ENCODE assay signal across 34 cellular contexts in the genomic region with DNA sequence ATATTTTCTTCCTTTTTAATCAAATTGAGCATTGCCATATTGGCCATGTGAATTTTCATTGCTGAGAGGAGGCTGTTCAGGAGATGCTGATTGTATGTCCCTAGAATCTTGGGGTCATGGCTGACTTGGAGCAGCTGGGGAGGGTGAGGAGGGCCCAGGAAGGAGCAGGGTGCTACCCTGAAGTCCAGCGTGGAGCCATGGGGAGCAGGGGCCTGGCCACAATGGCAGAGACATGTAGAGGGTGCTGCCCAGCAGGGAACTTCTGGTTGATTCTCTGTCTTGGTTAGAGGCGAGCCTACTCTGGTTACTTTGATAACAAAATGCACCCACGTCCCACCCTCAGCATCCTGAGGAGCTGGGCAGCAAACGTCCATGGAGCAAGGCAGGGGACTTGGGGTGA.
"Had no signal": no experiment of that assay in that cellular context is flagged by ENCODE, and none has a peak within 500 bp of the region (broad histone marks: within the 10 kb centered on the region; RNA-seq: fewer than 3 reads in every experiment).

No MANE protein-coding gene starts in this region.

- H3K9me3 ChIP-seq: adrenal gland, body of pancreas, colonic mucosa, esophagus squamous epithelium, gastroesophageal sphincter had no signal

- H3K27me3 ChIP-seq: adrenal gland, body of pancreas, cardiac muscle cell, colonic mucosa, esophagus squamous epithelium, gastroesophageal sphincter had no signal

- H3K4me1 Mint-ChIP-seq: activated B cell treated with CpG ODN at 0.5 μM for 24 hours; activated CD4-positive, alpha-beta T cell treated with anti-CD3 and anti-CD28 coated beads, Interleukin-2, amount 10 ng/mL, durations not matched to agents 24 days and 14 days; activated CD8-positive, alpha-beta memory T cell treated with anti-CD3 and anti-CD28 coated beads, Interleukin-2, amount 10 ng/mL, durations not matched to agents 7 days and 5 days; activated naive CD4-positive, alpha-beta T cell treated with anti-CD3 and anti-CD28 coated beads, Interleukin-2, amount 50 U/mL, for 24 hours; activated naive CD8-positive, alpha-beta T cell treated with anti-CD3 and anti-CD28 coated beads for 36 hours; T-helper 17 cell had no signal

- H3K36me3 Mint-ChIP-seq: activated CD4-positive, alpha-beta memory T cell treated with anti-CD3 and anti-CD28 coated beads for 36 hours; activated CD8-positive, alpha-beta memory T cell treated with anti-CD3 and anti-CD28 coated beads, Interleukin-2, amount 10 ng/mL, durations not matched to agents 7 days and 5 days; activated naive CD4-positive, alpha-beta T cell treated with anti-CD3 and anti-CD28 coated beads, Interleukin-2, amount 50 U/mL, for 24 hours; activated naive CD8-positive, alpha-beta T cell treated with anti-CD3 and anti-CD28 coated beads for 36 hours had no signal

- DNase-seq: activated B cell treated with CpG ODN at 0.5 μM for 24 hours; activated CD4-positive, alpha-beta memory T cell treated with anti-CD3 and anti-CD28 coated beads for 36 hours; activated CD4-positive, alpha-beta T cell treated with anti-CD3 and anti-CD28 coated beads, Interleukin-2, amount 10 ng/mL, durations not matched to agents 24 days and 14 days; activated CD8-positive, alpha-beta memory T cell treated with anti-CD3 and anti-CD28 coated beads, Interleukin-2, amount 10 ng/mL, durations not matched to agents 7 days and 5 days; activated CD8-positive, alpha-beta memory T cell treated with anti-CD3 and anti-CD28 coated beads, Interleukin-2, amount 50 U/mL, for 4 hours; activated CD8-positive, alpha-beta T cell treated with anti-CD3 and anti-CD28 coated beads, Interleukin-2, amount 10 ng/mL, durations not matched to agents 7 days and 5 days; activated effector memory CD4-positive, alpha-beta T cell treated with anti-CD3 and anti-CD28 coated beads, Interleukin-2, amount 50 U/mL, for 16 hours; activated naive CD4-positive, alpha-beta T cell treated with anti-CD3 and anti-CD28 coated beads for 36 hours; activated naive CD8-positive, alpha-beta T cell treated with anti-CD3 and anti-CD28 coated beads for 36 hours; activated naive CD8-positive, alpha-beta T cell treated with anti-CD3 and anti-CD28 coated beads, Interleukin-2, amount 50 U/mL, for 24 hours; activated T-cell treated with anti-CD3 and anti-CD28 coated beads, Interleukin-2, amount 50 U/mL, for 1 hour; activated T-cell treated with anti-CD3 and anti-CD28 coated beads, Interleukin-2, amount 50 U/mL, for 48 hours; adrenal gland; amygdala; aorta; body of pancreas; central memory CD4-positive, alpha-beta T cell; cerebellar nuclear complex; colonic mucosa; effector CD8-positive, alpha-beta T cell; esophagus squamous epithelium; foreskin melanocyte; T-helper 1 cell; T-helper 17 cell; T1000; WERI-Rb-1 had no signal

- H3K4me3 Mint-ChIP-seq: activated B cell treated with CpG ODN at 0.5 μM for 24 hours; activated CD4-positive, alpha-beta memory T cell treated with anti-CD3 and anti-CD28 coated beads for 36 hours; activated CD4-positive, alpha-beta T cell treated with anti-CD3 and anti-CD28 coated beads, Interleukin-2, amount 10 ng/mL, durations not matched to agents 24 days and 14 days; activated CD8-positive, alpha-beta memory T cell treated with anti-CD3 and anti-CD28 coated beads, Interleukin-2, amount 10 ng/mL, durations not matched to agents 7 days and 5 days; activated CD8-positive, alpha-beta T cell treated with anti-CD3 and anti-CD28 coated beads, Interleukin-2, amount 10 ng/mL, durations not matched to agents 7 days and 5 days; activated naive CD4-positive, alpha-beta T cell treated with anti-CD3 and anti-CD28 coated beads for 36 hours; activated naive CD4-positive, alpha-beta T cell treated with anti-CD3 and anti-CD28 coated beads, Interleukin-2, amount 50 U/mL, for 24 hours; activated naive CD8-positive, alpha-beta T cell treated with anti-CD3 and anti-CD28 coated beads for 36 hours; activated naive CD8-positive, alpha-beta T cell treated with anti-CD3 and anti-CD28 coated beads, Interleukin-2, amount 50 U/mL, for 24 hours; activated T-helper 1 cell treated with anti-CD3 and anti-CD28 coated beads, Interleukin-12 subunit alpha, Interleukin-12 subunit beta, Interleukin-2, Interleukin-4 antibody, amounts not matched to agents 30 ng/mL and 10 ng/mL and 1 ng/mL, durations not matched to agents 14 hours and 24 hours and 36 hours; T-helper 17 cell; T-helper 2 cell treated with Interferon-gamma antibody and Interleukin-4, amounts not matched to agents 5 μg/mL and 100 μg/mL, for 36 hours had no signal

- H3K9me3 Mint-ChIP-seq: activated B cell treated with CpG ODN at 0.5 μM for 24 hours; activated CD4-positive, alpha-beta memory T cell treated with anti-CD3 and anti-CD28 coated beads for 36 hours; activated CD4-positive, alpha-beta T cell treated with anti-CD3 and anti-CD28 coated beads, Interleukin-2, amount 10 ng/mL, durations not matched to agents 24 days and 14 days; activated naive CD4-positive, alpha-beta T cell treated with anti-CD3 and anti-CD28 coated beads for 36 hours; activated naive CD4-positive, alpha-beta T cell treated with anti-CD3 and anti-CD28 coated beads, Interleukin-2, amount 50 U/mL, for 24 hours; activated naive CD8-positive, alpha-beta T cell treated with anti-CD3 and anti-CD28 coated beads for 36 hours; activated naive CD8-positive, alpha-beta T cell treated with anti-CD3 and anti-CD28 coated beads, Interleukin-2, amount 50 U/mL, for 24 hours; activated T-helper 1 cell treated with anti-CD3 and anti-CD28 coated beads, Interleukin-12 subunit alpha, Interleukin-12 subunit beta, Interleukin-2, Interleukin-4 antibody, amounts not matched to agents 30 ng/mL and 10 ng/mL and 1 ng/mL, durations not matched to agents 14 hours and 24 hours and 36 hours; activated T-helper 2 cell treated with anti-CD3 and anti-CD28 coated beads, Interferon-gamma antibody, Interleukin-2, Interleukin-4, amounts not matched to agents 10 μg/mL and 5 μg/mL and 100 μg/mL, durations not matched to agents 14 hours and 24 hours and 36 hours; T-helper 2 cell treated with Interferon-gamma antibody and Interleukin-4, amounts not matched to agents 5 μg/mL and 100 μg/mL, for 36 hours had no signal

- ATAC-seq: activated CD4-positive, CD25-positive, alpha-beta regulatory T cell treated with anti-CD3 and anti-CD28 coated beads, Interleukin-2, amount 50 U/mL, for 24 hours; activated CD8-positive, alpha-beta memory T cell treated with anti-CD3 and anti-CD28 coated beads, Interleukin-2, amount 10 ng/mL, durations not matched to agents 7 days and 5 days; activated CD8-positive, alpha-beta T cell treated with anti-CD3 and anti-CD28 coated beads, Interleukin-2, amount 10 ng/mL, durations not matched to agents 7 days and 5 days; activated naive CD8-positive, alpha-beta T cell treated with anti-CD3 and anti-CD28 coated beads, Interleukin-2, amount 50 U/mL, for 24 hours; body of pancreas; gastroesophageal sphincter; T-helper 17 cell had no signal

- H3K36me3 ChIP-seq: adrenal gland, cardiac muscle cell, colonic mucosa, esophagus squamous epithelium, gastroesophageal sphincter, WERI-Rb-1 had no signal

- H3K27ac Mint-ChIP-seq: activated B cell treated with CpG ODN at 0.5 μM for 24 hours; activated CD4-positive, alpha-beta memory T cell treated with anti-CD3 and anti-CD28 coated beads for 36 hours; activated CD4-positive, alpha-beta T cell treated with anti-CD3 and anti-CD28 coated beads, Interleukin-2, amount 10 ng/mL, durations not matched to agents 24 days and 14 days; activated CD8-positive, alpha-beta memory T cell treated with anti-CD3 and anti-CD28 coated beads, Interleukin-2, amount 10 ng/mL, durations not matched to agents 7 days and 5 days; activated CD8-positive, alpha-beta T cell treated with anti-CD3 and anti-CD28 coated beads, Interleukin-2, amount 10 ng/mL, durations not matched to agents 7 days and 5 days; activated naive CD4-positive, alpha-beta T cell treated with anti-CD3 and anti-CD28 coated beads for 36 hours; activated naive CD4-positive, alpha-beta T cell treated with anti-CD3 and anti-CD28 coated beads, Interleukin-2, amount 50 U/mL, for 24 hours; activated naive CD8-positive, alpha-beta T cell treated with anti-CD3 and anti-CD28 coated beads for 36 hours; activated naive CD8-positive, alpha-beta T cell treated with anti-CD3 and anti-CD28 coated beads, Interleukin-2, amount 50 U/mL, for 24 hours; activated T-helper 1 cell treated with anti-CD3 and anti-CD28 coated beads, Interleukin-12 subunit alpha, Interleukin-12 subunit beta, Interleukin-2, Interleukin-4 antibody, amounts not matched to agents 30 ng/mL and 10 ng/mL and 1 ng/mL, durations not matched to agents 14 hours and 24 hours and 36 hours; activated T-helper 2 cell treated with anti-CD3 and anti-CD28 coated beads, Interferon-gamma antibody, Interleukin-2, Interleukin-4, amounts not matched to agents 10 μg/mL and 5 μg/mL and 100 μg/mL, durations not matched to agents 14 hours and 24 hours and 36 hours; T-helper 17 cell; T-helper 2 cell treated with Interferon-gamma antibody and Interleukin-4, amounts not matched to agents 5 μg/mL and 100 μg/mL, for 36 hours had no signal

- H3K4me3 ChIP-seq: adrenal gland, body of pancreas, cardiac muscle cell, colonic mucosa, esophagus squamous epithelium, gastroesophageal sphincter had no signal

- H3K27me3 Mint-ChIP-seq: activated CD4-positive, alpha-beta memory T cell treated with anti-CD3 and anti-CD28 coated beads for 36 hours; activated naive CD4-positive, alpha-beta T cell treated with anti-CD3 and anti-CD28 coated beads, Interleukin-2, amount 50 U/mL, for 24 hours; activated naive CD8-positive, alpha-beta T cell treated with anti-CD3 and anti-CD28 coated beads for 36 hours had no signal

- H3K27ac ChIP-seq: adrenal gland, body of pancreas, cardiac muscle cell, colonic mucosa, epithelial cell of prostate, esophagus squamous epithelium, gastroesophageal sphincter, WERI-Rb-1 had no signal

- H3K4me1 ChIP-seq: adrenal gland, body of pancreas, colonic mucosa, esophagus squamous epithelium, gastroesophageal sphincter had no signal
